Comparison of ENCODE assay signal across 1 cellular context in the genomic region with DNA sequence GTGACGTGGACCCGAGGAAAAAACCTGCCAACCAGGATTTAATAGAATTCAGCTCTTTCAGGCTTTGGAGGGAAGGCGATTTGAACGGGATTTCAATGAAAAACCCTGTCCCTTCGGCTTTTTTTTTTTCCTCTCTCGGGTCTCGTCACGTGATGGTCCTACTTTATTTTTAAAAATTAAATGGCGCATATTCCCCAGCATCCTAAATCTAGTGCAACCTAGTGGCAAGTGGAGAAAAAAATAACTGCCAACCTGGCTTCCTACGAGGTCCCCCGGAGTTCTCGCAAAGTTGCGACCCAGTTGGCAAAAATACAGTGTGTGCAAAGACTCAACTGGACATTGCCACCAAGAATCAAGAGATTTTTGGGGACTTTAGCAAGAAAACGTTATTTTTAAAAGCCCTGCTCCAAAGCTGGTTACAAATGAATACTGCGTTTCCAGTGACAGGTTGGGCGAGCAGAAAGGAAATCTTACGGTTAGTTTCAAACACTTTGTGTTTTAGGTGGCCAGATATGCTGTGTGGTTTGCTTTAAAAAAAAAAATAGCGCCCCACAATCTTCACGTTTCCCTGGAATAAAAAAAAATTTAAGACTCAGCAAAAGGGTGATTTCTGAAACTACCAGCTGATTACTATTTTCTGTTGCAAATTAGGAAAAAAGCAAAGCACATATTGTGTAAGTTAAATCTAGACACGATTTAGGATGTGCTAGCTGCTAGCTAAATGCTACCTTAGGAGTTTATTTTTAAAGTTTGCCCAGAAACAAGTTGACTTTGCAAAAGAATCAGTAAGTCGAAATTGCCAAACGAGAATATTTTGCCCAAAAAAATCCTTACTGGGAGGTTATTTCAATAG.
TF ChIP-seq lines count a peak whose summit lies in the region.

No MANE protein-coding gene starts in this region.

TF ChIP-seq in HepG2, 621 proteins besides CTCF, POLR2A, EP300 and RAD21 (continued from another document and continues in another):
- TF ChIP-seq, protein P1, sequence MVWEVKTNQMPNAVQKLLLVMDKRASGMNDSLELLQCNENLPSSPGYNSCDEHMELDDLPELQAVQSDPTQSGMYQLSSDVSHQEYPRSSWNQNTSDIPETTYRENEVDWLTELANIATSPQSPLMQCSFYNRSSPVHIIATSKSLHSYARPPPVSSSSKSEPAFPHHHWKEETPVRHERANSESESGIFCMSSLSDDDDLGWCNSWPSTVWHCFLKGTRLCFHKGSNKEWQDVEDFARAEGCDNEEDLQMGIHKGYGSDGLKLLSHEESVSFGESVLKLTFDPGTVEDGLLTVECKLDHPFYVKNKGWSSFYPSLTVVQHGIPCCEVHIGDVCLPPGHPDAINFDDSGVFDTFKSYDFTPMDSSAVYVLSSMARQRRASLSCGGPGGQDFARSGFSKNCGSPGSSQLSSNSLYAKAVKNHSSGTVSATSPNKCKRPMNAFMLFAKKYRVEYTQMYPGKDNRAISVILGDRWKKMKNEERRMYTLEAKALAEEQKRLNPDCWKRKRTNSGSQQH (CRISPR knock-in tag; IDR thresholded peaks at IDR 0.05; ENCODE audit: low read depth): no peak
- TF ChIP-seq PLRG1 (conservative IDR thresholded peaks at IDR 0.05): no peak
- TF ChIP-seq ZNF552 (CRISPR knock-in tag; IDR thresholded peaks at IDR 0.05; ENCODE audit: borderline replicate concordance): no peak
- TF ChIP-seq RNF2 (conservative IDR thresholded peaks at IDR 0.05; ENCODE audit: low read depth): no peak
- TF ChIP-seq NCOA1 (CRISPR knock-in tag; IDR thresholded peaks at IDR 0.05): no peak
- no peak for TF ChIP-seq ZNF10 (CRISPR knock-in tag; IDR thresholded peaks at IDR 0.05; ENCODE audit: borderline replicate concordance, low read depth)
- TF ChIP-seq MTF2 (CRISPR knock-in tag; IDR thresholded peaks at IDR 0.05; ENCODE audit: borderline replicate concordance): no peak
- peak; percentile 27; the same call in 1 of the 2 replicates for TF ChIP-seq DMAP1 (CRISPR knock-in tag; IDR thresholded peaks at IDR 0.05)
- TF ChIP-seq, protein P2, sequence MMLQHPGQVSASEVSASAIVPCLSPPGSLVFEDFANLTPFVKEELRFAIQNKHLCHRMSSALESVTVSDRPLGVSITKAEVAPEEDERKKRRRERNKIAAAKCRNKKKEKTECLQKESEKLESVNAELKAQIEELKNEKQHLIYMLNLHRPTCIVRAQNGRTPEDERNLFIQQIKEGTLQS (CRISPR knock-in tag; IDR thresholded peaks at IDR 0.05): no peak
- TF ChIP-seq, protein P3, sequence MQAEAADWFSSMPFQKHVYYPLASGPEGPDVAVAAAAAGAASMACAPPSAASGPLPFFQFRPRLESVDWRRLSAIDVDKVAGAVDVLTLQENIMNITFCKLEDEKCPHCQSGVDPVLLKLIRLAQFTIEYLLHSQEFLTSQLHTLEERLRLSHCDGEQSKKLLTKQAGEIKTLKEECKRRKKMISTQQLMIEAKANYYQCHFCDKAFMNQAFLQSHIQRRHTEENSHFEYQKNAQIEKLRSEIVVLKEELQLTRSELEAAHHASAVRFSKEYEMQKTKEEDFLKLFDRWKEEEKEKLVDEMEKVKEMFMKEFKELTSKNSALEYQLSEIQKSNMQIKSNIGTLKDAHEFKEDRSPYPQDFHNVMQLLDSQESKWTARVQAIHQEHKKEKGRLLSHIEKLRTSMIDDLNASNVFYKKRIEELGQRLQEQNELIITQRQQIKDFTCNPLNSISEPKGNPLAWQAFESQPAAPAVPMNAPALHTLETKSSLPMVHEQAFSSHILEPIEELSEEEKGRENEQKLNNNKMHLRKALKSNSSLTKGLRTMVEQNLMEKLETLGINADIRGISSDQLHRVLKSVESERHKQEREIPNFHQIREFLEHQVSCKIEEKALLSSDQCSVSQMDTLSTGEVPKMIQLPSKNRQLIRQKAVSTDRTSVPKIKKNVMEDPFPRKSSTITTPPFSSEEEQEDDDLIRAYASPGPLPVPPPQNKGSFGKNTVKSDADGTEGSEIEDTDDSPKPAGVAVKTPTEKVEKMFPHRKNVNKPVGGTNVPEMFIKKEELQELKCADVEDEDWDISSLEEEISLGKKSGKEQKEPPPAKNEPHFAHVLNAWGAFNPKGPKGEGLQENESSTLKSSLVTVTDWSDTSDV (CRISPR knock-in tag; IDR thresholded peaks at IDR 0.05): no peak
- 0 out of 3 replicates have a peak, but pooled peaks have one; percentile 9 for TF ChIP-seq MXI1 (IDR thresholded peaks at IDR 0.05; ENCODE audit: borderline replicate concordance, low read depth, low read length)
- no peak for TF ChIP-seq ZMYM3 (CRISPR knock-in tag; IDR thresholded peaks at IDR 0.05)
- TF ChIP-seq MTA1 (CRISPR knock-in tag; IDR thresholded peaks at IDR 0.05; ENCODE audit: borderline replicate concordance): no peak
- TF ChIP-seq ZNF30 (CRISPR knock-in tag; IDR thresholded peaks at IDR 0.05): no peak
- TF ChIP-seq SMC3 (IDR thresholded peaks at IDR 0.05; ENCODE audit: low read length): 0 out of 2 replicates have a peak, but pooled peaks have one; percentile 23
- TF ChIP-seq, protein P4, sequence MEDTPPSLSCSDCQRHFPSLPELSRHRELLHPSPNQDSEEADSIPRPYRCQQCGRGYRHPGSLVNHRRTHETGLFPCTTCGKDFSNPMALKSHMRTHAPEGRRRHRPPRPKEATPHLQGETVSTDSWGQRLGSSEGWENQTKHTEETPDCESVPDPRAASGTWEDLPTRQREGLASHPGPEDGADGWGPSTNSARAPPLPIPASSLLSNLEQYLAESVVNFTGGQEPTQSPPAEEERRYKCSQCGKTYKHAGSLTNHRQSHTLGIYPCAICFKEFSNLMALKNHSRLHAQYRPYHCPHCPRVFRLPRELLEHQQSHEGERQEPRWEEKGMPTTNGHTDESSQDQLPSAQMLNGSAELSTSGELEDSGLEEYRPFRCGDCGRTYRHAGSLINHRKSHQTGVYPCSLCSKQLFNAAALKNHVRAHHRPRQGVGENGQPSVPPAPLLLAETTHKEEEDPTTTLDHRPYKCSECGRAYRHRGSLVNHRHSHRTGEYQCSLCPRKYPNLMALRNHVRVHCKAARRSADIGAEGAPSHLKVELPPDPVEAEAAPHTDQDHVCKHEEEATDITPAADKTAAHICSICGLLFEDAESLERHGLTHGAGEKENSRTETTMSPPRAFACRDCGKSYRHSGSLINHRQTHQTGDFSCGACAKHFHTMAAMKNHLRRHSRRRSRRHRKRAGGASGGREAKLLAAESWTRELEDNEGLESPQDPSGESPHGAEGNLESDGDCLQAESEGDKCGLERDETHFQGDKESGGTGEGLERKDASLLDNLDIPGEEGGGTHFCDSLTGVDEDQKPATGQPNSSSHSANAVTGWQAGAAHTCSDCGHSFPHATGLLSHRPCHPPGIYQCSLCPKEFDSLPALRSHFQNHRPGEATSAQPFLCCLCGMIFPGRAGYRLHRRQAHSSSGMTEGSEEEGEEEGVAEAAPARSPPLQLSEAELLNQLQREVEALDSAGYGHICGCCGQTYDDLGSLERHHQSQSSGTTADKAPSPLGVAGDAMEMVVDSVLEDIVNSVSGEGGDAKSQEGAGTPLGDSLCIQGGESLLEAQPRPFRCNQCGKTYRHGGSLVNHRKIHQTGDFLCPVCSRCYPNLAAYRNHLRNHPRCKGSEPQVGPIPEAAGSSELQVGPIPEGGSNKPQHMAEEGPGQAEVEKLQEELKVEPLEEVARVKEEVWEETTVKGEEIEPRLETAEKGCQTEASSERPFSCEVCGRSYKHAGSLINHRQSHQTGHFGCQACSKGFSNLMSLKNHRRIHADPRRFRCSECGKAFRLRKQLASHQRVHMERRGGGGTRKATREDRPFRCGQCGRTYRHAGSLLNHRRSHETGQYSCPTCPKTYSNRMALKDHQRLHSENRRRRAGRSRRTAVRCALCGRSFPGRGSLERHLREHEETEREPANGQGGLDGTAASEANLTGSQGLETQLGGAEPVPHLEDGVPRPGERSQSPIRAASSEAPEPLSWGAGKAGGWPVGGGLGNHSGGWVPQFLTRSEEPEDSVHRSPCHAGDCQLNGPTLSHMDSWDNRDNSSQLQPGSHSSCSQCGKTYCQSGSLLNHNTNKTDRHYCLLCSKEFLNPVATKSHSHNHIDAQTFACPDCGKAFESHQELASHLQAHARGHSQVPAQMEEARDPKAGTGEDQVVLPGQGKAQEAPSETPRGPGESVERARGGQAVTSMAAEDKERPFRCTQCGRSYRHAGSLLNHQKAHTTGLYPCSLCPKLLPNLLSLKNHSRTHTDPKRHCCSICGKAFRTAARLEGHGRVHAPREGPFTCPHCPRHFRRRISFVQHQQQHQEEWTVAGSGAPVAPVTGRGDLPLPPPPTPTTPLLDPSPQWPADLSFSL (CRISPR knock-in tag; IDR thresholded peaks at IDR 0.05): peak; percentile 67; the same call in 1 of the 2 replicates
- TF ChIP-seq SCMH1 (CRISPR knock-in tag; IDR thresholded peaks at IDR 0.05; ENCODE audit: borderline replicate concordance): no peak
- no peak for TF ChIP-seq CREM (IDR thresholded peaks at IDR 0.05)
- no peak for TF ChIP-seq CREM (CRISPR knock-in tag; IDR thresholded peaks at IDR 0.05)
- TF ChIP-seq MED13 (CRISPR knock-in tag; IDR thresholded peaks at IDR 0.05): 0 out of 2 replicates have a peak, but pooled peaks have one; percentile 29
- TF ChIP-seq NFRKB (IDR thresholded peaks at IDR 0.05): no peak
- TF ChIP-seq, protein P5, sequence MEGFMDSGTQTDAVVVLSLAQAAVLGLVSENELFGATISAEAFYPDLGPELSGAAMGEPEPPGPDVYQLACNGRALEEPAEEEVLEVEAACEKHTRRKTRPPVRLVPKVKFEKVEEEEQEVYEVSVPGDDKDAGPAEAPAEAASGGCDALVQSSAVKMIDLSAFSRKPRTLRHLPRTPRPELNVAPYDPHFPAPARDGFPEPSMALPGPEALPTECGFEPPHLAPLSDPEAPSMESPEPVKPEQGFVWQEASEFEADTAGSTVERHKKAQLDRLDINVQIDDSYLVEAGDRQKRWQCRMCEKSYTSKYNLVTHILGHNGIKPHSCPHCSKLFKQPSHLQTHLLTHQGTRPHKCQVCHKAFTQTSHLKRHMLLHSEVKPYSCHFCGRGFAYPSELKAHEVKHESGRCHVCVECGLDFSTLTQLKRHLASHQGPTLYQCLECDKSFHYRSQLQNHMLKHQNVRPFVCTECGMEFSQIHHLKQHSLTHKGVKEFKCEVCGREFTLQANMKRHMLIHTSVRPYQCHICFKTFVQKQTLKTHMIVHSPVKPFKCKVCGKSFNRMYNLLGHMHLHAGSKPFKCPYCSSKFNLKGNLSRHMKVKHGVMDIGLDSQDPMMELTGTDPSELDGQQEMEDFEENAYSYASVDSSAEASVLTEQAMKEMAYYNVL (CRISPR knock-in tag; IDR thresholded peaks at IDR 0.05; ENCODE audit: borderline replicate concordance): no peak
- TF ChIP-seq, protein P6, sequence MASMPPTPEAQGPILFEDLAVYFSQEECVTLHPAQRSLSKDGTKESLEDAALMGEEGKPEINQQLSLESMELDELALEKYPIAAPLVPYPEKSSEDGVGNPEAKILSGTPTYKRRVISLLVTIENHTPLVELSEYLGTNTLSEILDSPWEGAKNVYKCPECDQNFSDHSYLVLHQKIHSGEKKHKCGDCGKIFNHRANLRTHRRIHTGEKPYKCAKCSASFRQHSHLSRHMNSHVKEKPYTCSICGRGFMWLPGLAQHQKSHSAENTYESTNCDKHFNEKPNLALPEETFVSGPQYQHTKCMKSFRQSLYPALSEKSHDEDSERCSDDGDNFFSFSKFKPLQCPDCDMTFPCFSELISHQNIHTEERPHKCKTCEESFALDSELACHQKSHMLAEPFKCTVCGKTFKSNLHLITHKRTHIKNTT (CRISPR knock-in tag; IDR thresholded peaks at IDR 0.05): no peak
- TF ChIP-seq, protein P7, sequence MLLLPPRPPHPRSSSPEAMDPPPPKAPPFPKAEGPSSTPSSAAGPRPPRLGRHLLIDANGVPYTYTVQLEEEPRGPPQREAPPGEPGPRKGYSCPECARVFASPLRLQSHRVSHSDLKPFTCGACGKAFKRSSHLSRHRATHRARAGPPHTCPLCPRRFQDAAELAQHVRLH (CRISPR knock-in tag; IDR thresholded peaks at IDR 0.05; ENCODE audit: borderline replicate concordance, low read depth): no peak
- TF ChIP-seq, protein P8, sequence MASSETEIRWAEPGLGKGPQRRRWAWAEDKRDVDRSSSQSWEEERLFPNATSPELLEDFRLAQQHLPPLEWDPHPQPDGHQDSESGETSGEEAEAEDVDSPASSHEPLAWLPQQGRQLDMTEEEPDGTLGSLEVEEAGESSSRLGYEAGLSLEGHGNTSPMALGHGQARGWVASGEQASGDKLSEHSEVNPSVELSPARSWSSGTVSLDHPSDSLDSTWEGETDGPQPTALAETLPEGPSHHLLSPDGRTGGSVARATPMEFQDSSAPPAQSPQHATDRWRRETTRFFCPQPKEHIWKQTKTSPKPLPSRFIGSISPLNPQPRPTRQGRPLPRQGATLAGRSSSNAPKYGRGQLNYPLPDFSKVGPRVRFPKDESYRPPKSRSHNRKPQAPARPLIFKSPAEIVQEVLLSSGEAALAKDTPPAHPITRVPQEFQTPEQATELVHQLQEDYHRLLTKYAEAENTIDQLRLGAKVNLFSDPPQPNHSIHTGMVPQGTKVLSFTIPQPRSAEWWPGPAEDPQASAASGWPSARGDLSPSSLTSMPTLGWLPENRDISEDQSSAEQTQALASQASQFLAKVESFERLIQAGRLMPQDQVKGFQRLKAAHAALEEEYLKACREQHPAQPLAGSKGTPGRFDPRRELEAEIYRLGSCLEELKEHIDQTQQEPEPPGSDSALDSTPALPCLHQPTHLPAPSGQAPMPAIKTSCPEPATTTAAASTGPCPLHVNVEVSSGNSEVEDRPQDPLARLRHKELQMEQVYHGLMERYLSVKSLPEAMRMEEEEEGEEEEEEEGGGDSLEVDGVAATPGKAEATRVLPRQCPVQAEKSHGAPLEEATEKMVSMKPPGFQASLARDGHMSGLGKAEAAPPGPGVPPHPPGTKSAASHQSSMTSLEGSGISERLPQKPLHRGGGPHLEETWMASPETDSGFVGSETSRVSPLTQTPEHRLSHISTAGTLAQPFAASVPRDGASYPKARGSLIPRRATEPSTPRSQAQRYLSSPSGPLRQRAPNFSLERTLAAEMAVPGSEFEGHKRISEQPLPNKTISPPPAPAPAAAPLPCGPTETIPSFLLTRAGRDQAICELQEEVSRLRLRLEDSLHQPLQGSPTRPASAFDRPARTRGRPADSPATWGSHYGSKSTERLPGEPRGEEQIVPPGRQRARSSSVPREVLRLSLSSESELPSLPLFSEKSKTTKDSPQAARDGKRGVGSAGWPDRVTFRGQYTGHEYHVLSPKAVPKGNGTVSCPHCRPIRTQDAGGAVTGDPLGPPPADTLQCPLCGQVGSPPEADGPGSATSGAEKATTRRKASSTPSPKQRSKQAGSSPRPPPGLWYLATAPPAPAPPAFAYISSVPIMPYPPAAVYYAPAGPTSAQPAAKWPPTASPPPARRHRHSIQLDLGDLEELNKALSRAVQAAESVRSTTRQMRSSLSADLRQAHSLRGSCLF (CRISPR knock-in tag; IDR thresholded peaks at IDR 0.05; ENCODE audit: borderline replicate concordance): peak; percentile 4; the same call in 1 of the 2 replicates
- TF ChIP-seq ZSCAN25 (CRISPR knock-in tag; IDR thresholded peaks at IDR 0.05): 0 out of 2 replicates have a peak, but pooled peaks have one; percentile 17
- 0 out of 2 replicates have a peak, but pooled peaks have one; percentile 34 for TF ChIP-seq PRMT3 (CRISPR knock-in tag; IDR thresholded peaks at IDR 0.05; ENCODE audit: borderline replicate concordance, low read depth)
- peak; percentile 48; the same call in 1 of the 2 replicates for TF ChIP-seq ATF1 (CRISPR knock-in tag; IDR thresholded peaks at IDR 0.05)
- TF ChIP-seq, protein P9, sequence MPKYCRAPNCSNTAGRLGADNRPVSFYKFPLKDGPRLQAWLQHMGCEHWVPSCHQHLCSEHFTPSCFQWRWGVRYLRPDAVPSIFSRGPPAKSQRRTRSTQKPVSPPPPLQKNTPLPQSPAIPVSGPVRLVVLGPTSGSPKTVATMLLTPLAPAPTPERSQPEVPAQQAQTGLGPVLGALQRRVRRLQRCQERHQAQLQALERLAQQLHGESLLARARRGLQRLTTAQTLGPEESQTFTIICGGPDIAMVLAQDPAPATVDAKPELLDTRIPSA (CRISPR knock-in tag; IDR thresholded peaks at IDR 0.05; ENCODE audit: borderline replicate concordance): no peak; the same call in 1 of the 2 replicates
- TF ChIP-seq ZNF430 (CRISPR knock-in tag; IDR thresholded peaks at IDR 0.05): no peak
